In the genomic region with DNA sequence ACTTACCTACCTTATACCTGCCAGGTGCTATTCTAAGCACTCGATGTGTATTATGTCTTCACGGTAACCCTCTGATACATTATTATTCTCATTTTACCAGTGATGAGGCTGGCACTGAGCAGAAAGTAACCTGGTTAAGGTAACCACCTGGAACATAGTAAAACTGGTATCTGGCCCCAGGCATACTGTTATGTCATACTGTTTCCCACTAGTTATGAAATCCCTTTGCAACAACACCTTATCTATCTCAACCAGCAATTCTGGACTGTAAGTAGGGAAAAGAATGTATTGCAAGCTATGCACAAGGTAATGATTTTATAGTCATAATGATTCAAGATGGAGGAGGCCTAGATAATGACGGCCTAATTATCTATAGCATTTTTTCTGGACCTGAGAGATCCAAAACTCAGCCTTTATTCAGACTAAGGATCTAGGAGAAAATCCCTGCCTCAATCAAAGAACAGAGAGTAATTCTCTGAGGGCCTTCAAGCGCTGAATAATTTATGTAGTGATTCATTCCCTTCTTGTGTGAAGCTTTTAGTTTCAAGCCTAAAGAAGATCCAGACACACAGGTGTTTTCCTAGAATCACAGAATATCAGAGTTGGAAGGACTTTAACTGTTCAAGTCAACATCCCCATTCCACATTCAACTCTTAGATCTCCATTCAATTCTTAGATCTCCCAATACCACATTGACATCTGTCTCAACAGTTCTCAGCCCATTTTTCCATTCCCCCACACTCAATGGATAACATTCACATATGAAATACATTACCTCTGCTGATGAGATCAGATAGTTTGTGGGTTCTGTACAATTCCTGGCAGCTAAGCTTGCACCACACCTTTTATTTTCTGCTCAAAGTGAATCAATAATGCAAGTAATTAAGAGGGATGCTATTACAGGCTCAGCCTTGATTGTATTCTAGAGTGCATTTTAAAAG, we compare ENCODE assay signal across 14 cellular contexts. TPM values are rescaled to one million over a fixed set of nuclear protein-coding genes. Genes with fewer than 3 reads are reported as not detected.
DNase-seq lines count a peak whose midpoint lies in the region; ATAC-seq and TF ChIP-seq lines count a peak whose summit lies in the region.
"Had no signal": no experiment of that assay in that cellular context is flagged by ENCODE, and none has a peak within 500 bp of the region (broad histone marks: within the 10 kb centered on the region; RNA-seq: fewer than 3 reads in every experiment).

No MANE protein-coding gene starts in this region.

- ATAC-seq in GM18511 (IDR thresholded peaks at IDR 0.05; ENCODE audit: unreplicated experiment) (peak; percentile 29), GM21381 (IDR thresholded peaks at IDR 0.05; ENCODE audit: unreplicated experiment) (peak; percentile 6), HG03135 (IDR thresholded peaks at IDR 0.05; ENCODE audit: unreplicated experiment) (peak; percentile 13), Right ventricle myocardium superior (ENCODE audit: poor library complexity) (no peak), GM21786 (IDR thresholded peaks at IDR 0.05; ENCODE audit: unreplicated experiment) (no peak)
- ATAC-seq: T-cell had no signal

- peak; percentile 80 for DNase-seq in epithelial cell of esophagus (ENCODE audit: low read depth)
- no peak for DNase-seq in Right ventricle myocardium superior
- no peak for DNase-seq in NCI-H1105 (lab: John Stamatoyannopoulos, UW)
- DNase-seq in RKO (ENCODE audit: low spot score) = no peak
- DNase-seq: activated CD8-positive, alpha-beta memory T cell treated with anti-CD3 and anti-CD28 coated beads, Interleukin-2, amount 50 U/mL, for 4 hours; DMS 273 treated with DMSO at 0.1 percent for 48 hours; NCI-H446 treated with DMSO at 0.1 percent for 48 hours; stimulated activated naive CD4-positive, alpha-beta T cell had no signal

- H3K4me3 ChIP-seq in epithelial cell of esophagus (ENCODE audit: low read length) = no peak overlapping the region
- H3K4me3 ChIP-seq: skin epidermis had no signal

- intact Hi-C loops in Right ventricle myocardium superior (cut with DNase I) = no loop called here

- no peak for TF ChIP-seq CTCF in epithelial cell of esophagus (IDR thresholded peaks at IDR 0.05; ENCODE audit: insufficient read depth, low read depth, low read length, missing control alignments)

RNA-seq across cellular contexts. Expression of a gene that starts 14.9 kb away (rescaled TPM):
- total RNA-seq in Right ventricle myocardium superior = 13.4 TPM

Comparison
In these comparisons a context has a peak if more than half of its experiments do, and no peak if none do; other contexts are left out.
1. ATAC-seq: peak in GM18511 (single experiment), GM21381 (single experiment) and HG03135 (single experiment); none in Right ventricle myocardium superior (single experiment) and GM21786 (single experiment).